ENCODE assay signal across 21 cellular contexts in the genomic region with DNA sequence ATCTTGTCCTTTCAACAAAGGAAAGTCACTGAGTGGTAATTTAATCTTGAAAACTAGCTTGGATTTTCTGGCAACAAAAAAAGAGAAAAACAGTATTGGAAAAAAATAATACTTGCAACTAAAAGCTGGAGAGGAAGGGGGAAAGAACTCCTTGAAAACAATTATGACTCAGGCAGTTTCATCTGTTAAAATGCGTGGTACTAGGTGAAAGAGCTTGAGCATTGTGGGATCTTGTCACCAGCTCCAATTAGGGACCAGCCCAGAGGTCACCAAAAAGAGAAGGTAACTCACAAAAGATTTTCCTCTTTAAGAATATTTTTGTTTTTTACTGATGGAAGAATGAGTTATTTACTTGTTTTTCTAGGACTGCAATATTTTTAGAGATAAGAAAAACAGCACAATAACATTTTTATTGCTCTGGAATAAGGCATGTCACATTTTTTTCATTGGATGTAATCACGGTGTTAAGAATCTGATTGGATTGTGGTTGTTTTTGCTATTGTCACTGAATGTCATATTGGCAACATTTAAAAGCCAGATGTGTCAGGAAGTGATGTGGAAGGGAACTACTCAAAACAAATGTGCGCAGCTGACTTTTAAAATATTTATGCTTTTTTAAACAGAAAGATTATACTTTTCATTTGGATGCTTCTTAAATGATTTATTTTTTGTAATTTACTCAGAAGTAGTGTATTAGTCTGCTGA.
DNase-seq lines count a peak whose midpoint lies in the region; ATAC-seq and TF ChIP-seq lines count a peak whose summit lies in the region.
"Had no signal": no experiment of that assay in that cellular context is flagged by ENCODE, and none has a peak within 500 bp of the region (broad histone marks: within the 10 kb centered on the region; RNA-seq: fewer than 3 reads in every experiment).

No MANE protein-coding gene starts in this region.

- 57 to 72% (median 63%) methylated on average over 3 of the region's 3 CpGs for WGBS in psoas muscle, 3 donors

- intact Hi-C loops in left cardiac atrium (cut with DNase I) (no loop called here), psoas muscle (cut with DNase I) (no loop called here), vagina (cut with DNase I) (no loop called here)

- H3K9me3 ChIP-seq in right atrium auricular region (no peaks in the 10 kb centered on the region), psoas muscle (no peaks in the 10 kb centered on the region), vagina (no peaks in the 10 kb centered on the region)
- H3K9me3 ChIP-seq: BE2C had no signal

- TF ChIP-seq CTCF in right atrium auricular region (IDR thresholded peaks at IDR 0.05), result no peak
- no peak for TF ChIP-seq CTCF in fibroblast of the aortic adventitia (IDR thresholded peaks at IDR 0.05; ENCODE audit: insufficient read depth, low read length)
- TF ChIP-seq CTCF in psoas muscle (IDR thresholded peaks at IDR 0.05), result no peak
- TF ChIP-seq CTCF in vagina (IDR thresholded peaks at IDR 0.05), result no peak

- H3K27me3 ChIP-seq in right atrium auricular region, result no peaks in the 10 kb centered on the region
- H3K27me3 ChIP-seq in psoas muscle (ENCODE audit: insufficient read depth in 3 of 3, low read length in 2 of 3), result no peaks in the 10 kb centered on the region
- H3K27me3 ChIP-seq in vagina, result no peaks in the 10 kb centered on the region
- H3K27me3 ChIP-seq: BE2C had no signal

- no peak for TF ChIP-seq POLR2A in vagina (IDR thresholded peaks at IDR 0.05)

- H3K4me3 ChIP-seq in right atrium auricular region (no peak overlapping the region), fibroblast of the aortic adventitia (ENCODE audit: low read depth, low read length) (no peak overlapping the region), psoas muscle (no peak overlapping the region), vagina (no peak overlapping the region)

- H3K27ac ChIP-seq in right atrium auricular region (peak overlapping the region; percentile 22 to 31), psoas muscle (peak overlapping the region; percentile 6), vagina (peak overlapping the region; percentile 41)

- ATAC-seq in left cardiac atrium, result no peak
- no peak for ATAC-seq in psoas muscle
- ATAC-seq in HG02981 (IDR thresholded peaks at IDR 0.05; ENCODE audit: unreplicated experiment), result no peak
- ATAC-seq: Panc1 had no signal

- H3K4me1 ChIP-seq in right atrium auricular region (no peaks in the 10 kb centered on the region), psoas muscle (no peaks in the 10 kb centered on the region), vagina (peaks cover 18% of the 10 kb centered on the region)
- H3K4me1 ChIP-seq: BE2C had no signal

- H3K36me3 ChIP-seq in right atrium auricular region (no peaks in the 10 kb centered on the region), psoas muscle (ENCODE audit: insufficient read depth in 1 of 2, low read depth in 1 of 2) (no peaks in the 10 kb centered on the region), vagina (no peaks in the 10 kb centered on the region)
- H3K36me3 ChIP-seq: BE2C had no signal

- no peak for DNase-seq in right atrium auricular region (ENCODE audit: low spot score)
- DNase-seq in left cardiac atrium, result no peak
- DNase-seq in fibroblast of the aortic adventitia (ENCODE audit: low read depth), result peak; percentile 19
- no peak for DNase-seq in psoas muscle
- no peak for DNase-seq in vagina (ENCODE audit: extremely low spot score in 2 of 2)
- DNase-seq in DMS153 treated with DMSO at 0.1 percent for 48 hours (lab: John Stamatoyannopoulos, UW; ENCODE audit: unreplicated experiment), result no peak
- no peak for DNase-seq in stimulated activated CD4-positive, alpha-beta T cell treated with anti-CD3 and anti-CD28 coated beads, Interleukin-4, amount 100 ng/mL, for 24 hours
- DNase-seq: BE2C; DMS79; H9; HFFc6; KG1; NCI-H1092; NCI-H1436; NCI-H187 treated with DMSO at 0.1 percent for 48 hours; NCI-H345; NCI-H524; NCI-H774; NK-92 treated with Interleukin-12 subunit alpha and Interleukin-12 subunit beta, amount 100 ng/mL, for 24 hours had no signal
